ENCODE assay signal across 11 cellular contexts in genomic region chr19:48681127-48681470, GRCh38. TPM values are rescaled to one million over a fixed set of nuclear protein-coding genes. Genes with fewer than 3 reads are reported as not detected.
DNase-seq lines count a peak whose midpoint lies in the region; ATAC-seq and TF ChIP-seq lines count a peak whose summit lies in the region.
"Had no signal": no experiment of that assay in that cellular context is flagged by ENCODE, and none has a peak within 500 bp of the region (broad histone marks: within the 10 kb centered on the region; RNA-seq: fewer than 3 reads in every experiment).

No MANE protein-coding gene starts in this region.

- in situ Hi-C loops in KBM-7 (cut with MboI; ENCODE audit: low pct_unique_long_range_greater_than_20kb, low sequenced_read_pairs) (no loop called here), brain microvascular endothelial cell (cut with HindIII; ENCODE audit: low pct_ligation_motif_present, low sequenced_read_pairs) (no loop called here)

- TF ChIP-seq CTCF in brain microvascular endothelial cell (IDR thresholded peaks at IDR 0.05; ENCODE audit: low read depth, low read length, missing control alignments): no peak
- TF ChIP-seq CTCF in osteocyte (IDR thresholded peaks at IDR 0.05): no peak

- H3K36me3 Mint-ChIP-seq in osteocyte (ENCODE audit: unreplicated experiment): no peaks in the 10 kb centered on the region

- H3K4me3 Mint-ChIP-seq in osteocyte (ENCODE audit: unreplicated experiment): no peak overlapping the region

- H3K4me1 Mint-ChIP-seq in osteocyte (ENCODE audit: unreplicated experiment): no peaks in the 10 kb centered on the region

- no peak overlapping the region for H3K27ac ChIP-seq in brain microvascular endothelial cell

- ATAC-seq in HG03565 (IDR thresholded peaks at IDR 0.05; ENCODE audit: unreplicated experiment) (no peak), GM21390 (IDR thresholded peaks at IDR 0.05; ENCODE audit: unreplicated experiment) (no peak)

- no peaks in the 10 kb centered on the region for H3K27me3 ChIP-seq in brain microvascular endothelial cell (replicated peaks)

- H3K36me3 ChIP-seq in brain microvascular endothelial cell (replicated peaks): no peaks in the 10 kb centered on the region

- H3K27me3 Mint-ChIP-seq in osteocyte (ENCODE audit: unreplicated experiment): no peaks in the 10 kb centered on the region

- no peaks in the 10 kb centered on the region for H3K9me3 Mint-ChIP-seq in osteocyte (ENCODE audit: unreplicated experiment)

- no peak overlapping the region for H3K27ac Mint-ChIP-seq in osteocyte (ENCODE audit: unreplicated experiment)

- DNase-seq in COLO668 (lab: John Stamatoyannopoulos, UW; ENCODE audit: unreplicated experiment) (peak; percentile 36), KBM-7 (peak; percentile 90), brain microvascular endothelial cell (peak; percentile 81), non-pigmented ciliary epithelial cell (ENCODE audit: low read depth) (peak; percentile 84), osteocyte (ENCODE audit: extremely low spot score, unreplicated experiment) (no peak), GM19238 (ENCODE audit: insufficient read length, low spot score) (no peak)
- DNase-seq: effector memory CD4-positive, alpha-beta T cell; NCI-H2227 treated with DMSO at 0.1 percent for 48 hours had no signal

- H3K4me3 ChIP-seq in brain microvascular endothelial cell (ENCODE audit: low read depth, low read length): no peak overlapping the region

RNA-seq across cellular contexts. Expression of gene NTN5, which starts 8.3 kb away (rescaled TPM):
- 1.3 and 1.7 TPM in 2 replicates for total RNA-seq in osteocyte

RNA-seq across cellular contexts. Expression of gene FUT2, which starts 14.7 kb away (rescaled TPM):
- not detected in 2 replicates for total RNA-seq in osteocyte
- total RNA-seq: subcutaneous adipose tissue had no signal

RNA-seq across cellular contexts. Expression of gene CA11, which starts 35.1 kb away (rescaled TPM):
- 34.2 and 40.7 TPM in 2 replicates for total RNA-seq in osteocyte

RNA-seq across cellular contexts. Expression of gene MAMSTR, which starts 38.4 kb away (rescaled TPM):
- total RNA-seq in osteocyte: 1.3 and 1.8 TPM in 2 replicates

RNA-seq across cellular contexts. Expression of gene DBP, which starts 43.9 kb away (rescaled TPM):
- total RNA-seq in osteocyte: 18.5 and 20.3 TPM in 2 replicates

Comparison
In these comparisons a context has a peak if more than half of its experiments do, and no peak if none do; other contexts are left out.
1. DNase-seq: peak in COLO668 (single experiment), KBM-7 (single experiment), brain microvascular endothelial cell (single experiment) and non-pigmented ciliary epithelial cell (single experiment); none in osteocyte (single experiment) and GM19238 (single experiment).